Comparison of ENCODE assay signal across 1 cellular context in the genomic region with DNA sequence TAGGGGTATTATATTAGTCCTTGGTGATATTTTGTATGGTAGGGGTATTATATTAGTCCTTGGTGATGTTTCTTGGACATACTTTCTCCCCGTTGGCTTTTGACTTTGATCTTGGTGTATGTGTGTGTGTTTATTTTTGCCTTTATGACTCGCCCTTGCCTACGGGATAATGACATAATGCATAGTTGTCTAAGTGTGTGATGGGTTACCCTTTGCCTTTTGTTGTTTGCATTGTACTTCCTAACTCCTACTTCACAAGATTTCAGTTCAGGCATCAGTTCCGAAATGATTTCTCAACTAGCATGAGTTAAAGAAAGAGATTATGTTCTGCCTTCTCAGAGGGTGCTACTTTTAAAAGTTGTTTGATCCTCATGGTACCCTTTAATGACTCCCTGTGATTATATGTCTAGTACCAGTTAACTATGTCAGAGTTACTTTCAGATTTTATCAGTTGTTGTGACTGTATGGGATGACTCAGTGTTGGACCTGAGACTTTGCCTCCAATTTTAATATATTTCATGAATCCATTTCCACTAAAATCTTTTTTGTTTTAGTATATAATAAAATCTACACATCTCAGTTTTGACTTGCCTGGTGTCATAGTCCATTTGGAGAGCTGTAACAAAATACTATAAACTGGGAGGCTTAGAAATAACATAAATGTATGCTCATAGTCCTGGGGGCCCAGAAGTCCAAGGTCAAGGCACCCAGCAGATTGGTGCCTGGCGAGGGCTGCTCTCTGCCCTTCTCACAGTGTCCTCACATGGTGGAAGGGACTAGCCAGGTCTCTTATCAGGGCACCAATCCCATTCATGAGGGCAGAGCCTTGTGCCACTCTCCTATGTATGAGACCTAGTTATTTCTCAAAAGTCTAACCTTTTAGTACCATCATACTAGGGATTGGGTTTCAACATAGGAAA.
TF ChIP-seq lines count a peak whose summit lies in the region.

No MANE protein-coding gene starts in this region.

TF ChIP-seq in endothelial cell of umbilical vein, 7 proteins besides CTCF, POLR2A, EP300 and RAD21 (continued from another document):
- TF ChIP-seq EZH2 (IDR thresholded peaks at IDR 0.05; ENCODE audit: borderline replicate concordance, low read depth, low read length, severe bottlenecking) (no peak), GATA2 (IDR thresholded peaks at IDR 0.05; ENCODE audit: insufficient read depth, insufficient read length, low read depth, low read length) (peak; percentile 85), JUN (IDR thresholded peaks at IDR 0.05; ENCODE audit: borderline replicate concordance, insufficient read depth, insufficient read length, low read depth) (peak; percentile 75)
